1 cellular context compared by ENCODE assay signal in the genomic region with DNA sequence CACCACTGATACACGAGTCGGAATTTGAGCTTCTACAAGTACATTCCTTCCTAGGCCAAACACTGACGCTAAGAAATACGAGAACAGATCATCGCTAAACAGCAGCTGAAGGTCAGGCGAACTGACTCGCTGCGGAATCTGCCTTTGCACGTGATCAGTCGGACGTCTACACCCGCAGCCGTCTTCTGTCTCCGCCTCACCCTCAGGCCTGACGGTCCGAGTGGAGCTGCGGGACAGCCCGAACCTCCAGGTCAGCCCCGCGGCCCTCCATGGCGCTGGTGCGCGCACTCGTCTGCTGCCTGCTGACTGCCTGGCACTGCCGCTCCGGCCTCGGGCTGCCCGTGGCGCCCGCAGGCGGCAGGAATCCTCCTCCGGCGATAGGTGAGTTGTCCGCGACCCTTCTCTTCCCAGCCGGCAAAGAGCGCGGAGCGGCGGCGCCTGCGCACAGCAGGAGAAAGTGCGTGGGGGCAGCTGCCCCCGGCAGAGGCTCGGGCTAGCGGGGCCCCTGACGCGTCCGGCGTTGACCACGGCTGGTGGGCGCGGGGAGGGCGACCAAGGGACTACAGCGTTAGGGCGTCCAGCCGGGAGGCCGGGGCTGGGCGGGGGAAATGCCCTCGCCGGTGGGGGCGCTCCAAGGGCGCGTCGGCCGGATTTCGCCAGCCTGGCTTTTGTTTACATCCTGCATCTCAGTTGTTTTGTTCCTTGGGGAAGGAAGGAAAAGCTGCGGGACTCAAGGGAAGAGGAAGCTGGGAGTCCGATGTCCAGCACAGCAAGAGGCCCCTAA.
A peak's percentile ranks its signal among the peaks of the same experiment; 100 is the strongest.
TF ChIP-seq lines count a peak whose summit lies in the region.

A gene with protein sequence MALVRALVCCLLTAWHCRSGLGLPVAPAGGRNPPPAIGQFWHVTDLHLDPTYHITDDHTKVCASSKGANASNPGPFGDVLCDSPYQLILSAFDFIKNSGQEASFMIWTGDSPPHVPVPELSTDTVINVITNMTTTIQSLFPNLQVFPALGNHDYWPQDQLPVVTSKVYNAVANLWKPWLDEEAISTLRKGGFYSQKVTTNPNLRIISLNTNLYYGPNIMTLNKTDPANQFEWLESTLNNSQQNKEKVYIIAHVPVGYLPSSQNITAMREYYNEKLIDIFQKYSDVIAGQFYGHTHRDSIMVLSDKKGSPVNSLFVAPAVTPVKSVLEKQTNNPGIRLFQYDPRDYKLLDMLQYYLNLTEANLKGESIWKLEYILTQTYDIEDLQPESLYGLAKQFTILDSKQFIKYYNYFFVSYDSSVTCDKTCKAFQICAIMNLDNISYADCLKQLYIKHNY (plus strand): TSS at position 181 of the 784 bp plus-strand sequence. CDS start 89 bp downstream, at position 270.

TF ChIP-seq in HepG2, 621 proteins besides CTCF, POLR2A, EP300 and RAD21 (continues in another document):
- peak; percentile 96 for TF ChIP-seq TARDBP (CRISPR knock-in tag; IDR thresholded peaks at IDR 0.05)
- 0 out of 2 replicates have a peak, but pooled peaks have one; percentile 47 for TF ChIP-seq ZNF841 (CRISPR knock-in tag; IDR thresholded peaks at IDR 0.05; ENCODE audit: borderline replicate concordance)
- TF ChIP-seq GPN1 (CRISPR knock-in tag; IDR thresholded peaks at IDR 0.05; ENCODE audit: borderline replicate concordance) = no peak
- no peak for TF ChIP-seq PRPF4 (IDR thresholded peaks at IDR 0.05; ENCODE audit: low read depth, low read length, poor library complexity, severe bottlenecking)
- TF ChIP-seq, protein P1, sequence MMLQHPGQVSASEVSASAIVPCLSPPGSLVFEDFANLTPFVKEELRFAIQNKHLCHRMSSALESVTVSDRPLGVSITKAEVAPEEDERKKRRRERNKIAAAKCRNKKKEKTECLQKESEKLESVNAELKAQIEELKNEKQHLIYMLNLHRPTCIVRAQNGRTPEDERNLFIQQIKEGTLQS (CRISPR knock-in tag; IDR thresholded peaks at IDR 0.05) = peak; percentile 61; the same call in 1 of the 2 replicates
- TF ChIP-seq, protein P2, sequence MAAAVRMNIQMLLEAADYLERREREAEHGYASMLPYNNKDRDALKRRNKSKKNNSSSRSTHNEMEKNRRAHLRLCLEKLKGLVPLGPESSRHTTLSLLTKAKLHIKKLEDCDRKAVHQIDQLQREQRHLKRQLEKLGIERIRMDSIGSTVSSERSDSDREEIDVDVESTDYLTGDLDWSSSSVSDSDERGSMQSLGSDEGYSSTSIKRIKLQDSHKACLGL (CRISPR knock-in tag; IDR thresholded peaks at IDR 0.05) = peak; percentile 96
- TF ChIP-seq, protein P3, sequence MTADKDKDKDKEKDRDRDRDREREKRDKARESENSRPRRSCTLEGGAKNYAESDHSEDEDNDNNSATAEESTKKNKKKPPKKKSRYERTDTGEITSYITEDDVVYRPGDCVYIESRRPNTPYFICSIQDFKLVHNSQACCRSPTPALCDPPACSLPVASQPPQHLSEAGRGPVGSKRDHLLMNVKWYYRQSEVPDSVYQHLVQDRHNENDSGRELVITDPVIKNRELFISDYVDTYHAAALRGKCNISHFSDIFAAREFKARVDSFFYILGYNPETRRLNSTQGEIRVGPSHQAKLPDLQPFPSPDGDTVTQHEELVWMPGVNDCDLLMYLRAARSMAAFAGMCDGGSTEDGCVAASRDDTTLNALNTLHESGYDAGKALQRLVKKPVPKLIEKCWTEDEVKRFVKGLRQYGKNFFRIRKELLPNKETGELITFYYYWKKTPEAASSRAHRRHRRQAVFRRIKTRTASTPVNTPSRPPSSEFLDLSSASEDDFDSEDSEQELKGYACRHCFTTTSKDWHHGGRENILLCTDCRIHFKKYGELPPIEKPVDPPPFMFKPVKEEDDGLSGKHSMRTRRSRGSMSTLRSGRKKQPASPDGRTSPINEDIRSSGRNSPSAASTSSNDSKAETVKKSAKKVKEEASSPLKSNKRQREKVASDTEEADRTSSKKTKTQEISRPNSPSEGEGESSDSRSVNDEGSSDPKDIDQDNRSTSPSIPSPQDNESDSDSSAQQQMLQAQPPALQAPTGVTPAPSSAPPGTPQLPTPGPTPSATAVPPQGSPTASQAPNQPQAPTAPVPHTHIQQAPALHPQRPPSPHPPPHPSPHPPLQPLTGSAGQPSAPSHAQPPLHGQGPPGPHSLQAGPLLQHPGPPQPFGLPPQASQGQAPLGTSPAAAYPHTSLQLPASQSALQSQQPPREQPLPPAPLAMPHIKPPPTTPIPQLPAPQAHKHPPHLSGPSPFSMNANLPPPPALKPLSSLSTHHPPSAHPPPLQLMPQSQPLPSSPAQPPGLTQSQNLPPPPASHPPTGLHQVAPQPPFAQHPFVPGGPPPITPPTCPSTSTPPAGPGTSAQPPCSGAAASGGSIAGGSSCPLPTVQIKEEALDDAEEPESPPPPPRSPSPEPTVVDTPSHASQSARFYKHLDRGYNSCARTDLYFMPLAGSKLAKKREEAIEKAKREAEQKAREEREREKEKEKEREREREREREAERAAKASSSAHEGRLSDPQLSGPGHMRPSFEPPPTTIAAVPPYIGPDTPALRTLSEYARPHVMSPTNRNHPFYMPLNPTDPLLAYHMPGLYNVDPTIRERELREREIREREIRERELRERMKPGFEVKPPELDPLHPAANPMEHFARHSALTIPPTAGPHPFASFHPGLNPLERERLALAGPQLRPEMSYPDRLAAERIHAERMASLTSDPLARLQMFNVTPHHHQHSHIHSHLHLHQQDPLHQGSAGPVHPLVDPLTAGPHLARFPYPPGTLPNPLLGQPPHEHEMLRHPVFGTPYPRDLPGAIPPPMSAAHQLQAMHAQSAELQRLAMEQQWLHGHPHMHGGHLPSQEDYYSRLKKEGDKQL (CRISPR knock-in tag; IDR thresholded peaks at IDR 0.05; ENCODE audit: low read depth) = no peak
- peak; percentile 81 for TF ChIP-seq ZNF598 (CRISPR knock-in tag; IDR thresholded peaks at IDR 0.05; ENCODE audit: borderline replicate concordance)
- TF ChIP-seq NRL (CRISPR knock-in tag; IDR thresholded peaks at IDR 0.05; ENCODE audit: borderline replicate concordance) = peak; percentile 90; the same call in 1 of the 2 replicates
- TF ChIP-seq, protein P4, sequence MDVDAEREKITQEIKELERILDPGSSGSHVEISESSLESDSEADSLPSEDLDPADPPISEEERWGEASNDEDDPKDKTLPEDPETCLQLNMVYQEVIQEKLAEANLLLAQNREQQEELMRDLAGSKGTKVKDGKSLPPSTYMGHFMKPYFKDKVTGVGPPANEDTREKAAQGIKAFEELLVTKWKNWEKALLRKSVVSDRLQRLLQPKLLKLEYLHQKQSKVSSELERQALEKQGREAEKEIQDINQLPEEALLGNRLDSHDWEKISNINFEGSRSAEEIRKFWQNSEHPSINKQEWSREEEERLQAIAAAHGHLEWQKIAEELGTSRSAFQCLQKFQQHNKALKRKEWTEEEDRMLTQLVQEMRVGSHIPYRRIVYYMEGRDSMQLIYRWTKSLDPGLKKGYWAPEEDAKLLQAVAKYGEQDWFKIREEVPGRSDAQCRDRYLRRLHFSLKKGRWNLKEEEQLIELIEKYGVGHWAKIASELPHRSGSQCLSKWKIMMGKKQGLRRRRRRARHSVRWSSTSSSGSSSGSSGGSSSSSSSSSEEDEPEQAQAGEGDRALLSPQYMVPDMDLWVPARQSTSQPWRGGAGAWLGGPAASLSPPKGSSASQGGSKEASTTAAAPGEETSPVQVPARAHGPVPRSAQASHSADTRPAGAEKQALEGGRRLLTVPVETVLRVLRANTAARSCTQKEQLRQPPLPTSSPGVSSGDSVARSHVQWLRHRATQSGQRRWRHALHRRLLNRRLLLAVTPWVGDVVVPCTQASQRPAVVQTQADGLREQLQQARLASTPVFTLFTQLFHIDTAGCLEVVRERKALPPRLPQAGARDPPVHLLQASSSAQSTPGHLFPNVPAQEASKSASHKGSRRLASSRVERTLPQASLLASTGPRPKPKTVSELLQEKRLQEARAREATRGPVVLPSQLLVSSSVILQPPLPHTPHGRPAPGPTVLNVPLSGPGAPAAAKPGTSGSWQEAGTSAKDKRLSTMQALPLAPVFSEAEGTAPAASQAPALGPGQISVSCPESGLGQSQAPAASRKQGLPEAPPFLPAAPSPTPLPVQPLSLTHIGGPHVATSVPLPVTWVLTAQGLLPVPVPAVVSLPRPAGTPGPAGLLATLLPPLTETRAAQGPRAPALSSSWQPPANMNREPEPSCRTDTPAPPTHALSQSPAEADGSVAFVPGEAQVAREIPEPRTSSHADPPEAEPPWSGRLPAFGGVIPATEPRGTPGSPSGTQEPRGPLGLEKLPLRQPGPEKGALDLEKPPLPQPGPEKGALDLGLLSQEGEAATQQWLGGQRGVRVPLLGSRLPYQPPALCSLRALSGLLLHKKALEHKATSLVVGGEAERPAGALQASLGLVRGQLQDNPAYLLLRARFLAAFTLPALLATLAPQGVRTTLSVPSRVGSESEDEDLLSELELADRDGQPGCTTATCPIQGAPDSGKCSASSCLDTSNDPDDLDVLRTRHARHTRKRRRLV (CRISPR knock-in tag; IDR thresholded peaks at IDR 0.05) = no peak
- TF ChIP-seq SETDB1 (CRISPR knock-in tag; IDR thresholded peaks at IDR 0.05; ENCODE audit: borderline replicate concordance) = no peak
- peak; percentile 93 for TF ChIP-seq ARHGAP35 (CRISPR knock-in tag; IDR thresholded peaks at IDR 0.05; ENCODE audit: borderline replicate concordance)
- TF ChIP-seq RFX1 (IDR thresholded peaks at IDR 0.05) = no peak
- TF ChIP-seq, protein P5, sequence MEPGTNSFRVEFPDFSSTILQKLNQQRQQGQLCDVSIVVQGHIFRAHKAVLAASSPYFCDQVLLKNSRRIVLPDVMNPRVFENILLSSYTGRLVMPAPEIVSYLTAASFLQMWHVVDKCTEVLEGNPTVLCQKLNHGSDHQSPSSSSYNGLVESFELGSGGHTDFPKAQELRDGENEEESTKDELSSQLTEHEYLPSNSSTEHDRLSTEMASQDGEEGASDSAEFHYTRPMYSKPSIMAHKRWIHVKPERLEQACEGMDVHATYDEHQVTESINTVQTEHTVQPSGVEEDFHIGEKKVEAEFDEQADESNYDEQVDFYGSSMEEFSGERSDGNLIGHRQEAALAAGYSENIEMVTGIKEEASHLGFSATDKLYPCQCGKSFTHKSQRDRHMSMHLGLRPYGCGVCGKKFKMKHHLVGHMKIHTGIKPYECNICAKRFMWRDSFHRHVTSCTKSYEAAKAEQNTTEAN (CRISPR knock-in tag; conservative IDR thresholded peaks at IDR 0.05) = peak; percentile 89
- TF ChIP-seq, protein P6, sequence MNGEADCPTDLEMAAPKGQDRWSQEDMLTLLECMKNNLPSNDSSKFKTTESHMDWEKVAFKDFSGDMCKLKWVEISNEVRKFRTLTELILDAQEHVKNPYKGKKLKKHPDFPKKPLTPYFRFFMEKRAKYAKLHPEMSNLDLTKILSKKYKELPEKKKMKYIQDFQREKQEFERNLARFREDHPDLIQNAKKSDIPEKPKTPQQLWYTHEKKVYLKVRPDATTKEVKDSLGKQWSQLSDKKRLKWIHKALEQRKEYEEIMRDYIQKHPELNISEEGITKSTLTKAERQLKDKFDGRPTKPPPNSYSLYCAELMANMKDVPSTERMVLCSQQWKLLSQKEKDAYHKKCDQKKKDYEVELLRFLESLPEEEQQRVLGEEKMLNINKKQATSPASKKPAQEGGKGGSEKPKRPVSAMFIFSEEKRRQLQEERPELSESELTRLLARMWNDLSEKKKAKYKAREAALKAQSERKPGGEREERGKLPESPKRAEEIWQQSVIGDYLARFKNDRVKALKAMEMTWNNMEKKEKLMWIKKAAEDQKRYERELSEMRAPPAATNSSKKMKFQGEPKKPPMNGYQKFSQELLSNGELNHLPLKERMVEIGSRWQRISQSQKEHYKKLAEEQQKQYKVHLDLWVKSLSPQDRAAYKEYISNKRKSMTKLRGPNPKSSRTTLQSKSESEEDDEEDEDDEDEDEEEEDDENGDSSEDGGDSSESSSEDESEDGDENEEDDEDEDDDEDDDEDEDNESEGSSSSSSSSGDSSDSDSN (CRISPR knock-in tag; IDR thresholded peaks at IDR 0.05) = peak; percentile 99
- TF ChIP-seq, protein P7, sequence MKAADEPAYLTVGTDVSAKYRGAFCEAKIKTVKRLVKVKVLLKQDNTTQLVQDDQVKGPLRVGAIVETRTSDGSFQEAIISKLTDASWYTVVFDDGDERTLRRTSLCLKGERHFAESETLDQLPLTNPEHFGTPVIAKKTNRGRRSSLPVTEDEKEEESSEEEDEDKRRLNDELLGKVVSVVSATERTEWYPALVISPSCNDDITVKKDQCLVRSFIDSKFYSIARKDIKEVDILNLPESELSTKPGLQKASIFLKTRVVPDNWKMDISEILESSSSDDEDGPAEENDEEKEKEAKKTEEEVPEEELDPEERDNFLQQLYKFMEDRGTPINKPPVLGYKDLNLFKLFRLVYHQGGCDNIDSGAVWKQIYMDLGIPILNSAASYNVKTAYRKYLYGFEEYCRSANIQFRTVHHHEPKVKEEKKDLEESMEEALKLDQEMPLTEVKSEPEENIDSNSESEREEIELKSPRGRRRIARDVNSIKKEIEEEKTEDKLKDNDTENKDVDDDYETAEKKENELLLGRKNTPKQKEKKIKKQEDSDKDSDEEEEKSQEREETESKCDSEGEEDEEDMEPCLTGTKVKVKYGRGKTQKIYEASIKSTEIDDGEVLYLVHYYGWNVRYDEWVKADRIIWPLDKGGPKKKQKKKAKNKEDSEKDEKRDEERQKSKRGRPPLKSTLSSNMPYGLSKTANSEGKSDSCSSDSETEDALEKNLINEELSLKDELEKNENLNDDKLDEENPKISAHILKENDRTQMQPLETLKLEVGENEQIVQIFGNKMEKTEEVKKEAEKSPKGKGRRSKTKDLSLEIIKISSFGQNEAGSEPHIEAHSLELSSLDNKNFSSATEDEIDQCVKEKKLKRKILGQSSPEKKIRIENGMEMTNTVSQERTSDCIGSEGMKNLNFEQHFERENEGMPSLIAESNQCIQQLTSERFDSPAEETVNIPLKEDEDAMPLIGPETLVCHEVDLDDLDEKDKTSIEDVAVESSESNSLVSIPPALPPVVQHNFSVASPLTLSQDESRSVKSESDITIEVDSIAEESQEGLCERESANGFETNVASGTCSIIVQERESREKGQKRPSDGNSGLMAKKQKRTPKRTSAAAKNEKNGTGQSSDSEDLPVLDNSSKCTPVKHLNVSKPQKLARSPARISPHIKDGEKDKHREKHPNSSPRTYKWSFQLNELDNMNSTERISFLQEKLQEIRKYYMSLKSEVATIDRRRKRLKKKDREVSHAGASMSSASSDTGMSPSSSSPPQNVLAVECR (CRISPR knock-in tag; IDR thresholded peaks at IDR 0.05; ENCODE audit: borderline replicate concordance) = peak; percentile 89; the same call in 1 of the 2 replicates
- TF ChIP-seq ZNF282 (IDR thresholded peaks at IDR 0.05; ENCODE audit: partially characterized antibody) = no peak
- TF ChIP-seq ZNF775 (CRISPR knock-in tag; IDR thresholded peaks at IDR 0.05; ENCODE audit: borderline replicate concordance) = peak; percentile 85; the same call in 1 of the 2 replicates
- TF ChIP-seq RBFOX2 (IDR thresholded peaks at IDR 0.05; ENCODE audit: low read depth, low read length) = peak; percentile 94
- TF ChIP-seq EED (CRISPR knock-in tag; IDR thresholded peaks at IDR 0.05) = peak; percentile 92
- TF ChIP-seq, protein P8, sequence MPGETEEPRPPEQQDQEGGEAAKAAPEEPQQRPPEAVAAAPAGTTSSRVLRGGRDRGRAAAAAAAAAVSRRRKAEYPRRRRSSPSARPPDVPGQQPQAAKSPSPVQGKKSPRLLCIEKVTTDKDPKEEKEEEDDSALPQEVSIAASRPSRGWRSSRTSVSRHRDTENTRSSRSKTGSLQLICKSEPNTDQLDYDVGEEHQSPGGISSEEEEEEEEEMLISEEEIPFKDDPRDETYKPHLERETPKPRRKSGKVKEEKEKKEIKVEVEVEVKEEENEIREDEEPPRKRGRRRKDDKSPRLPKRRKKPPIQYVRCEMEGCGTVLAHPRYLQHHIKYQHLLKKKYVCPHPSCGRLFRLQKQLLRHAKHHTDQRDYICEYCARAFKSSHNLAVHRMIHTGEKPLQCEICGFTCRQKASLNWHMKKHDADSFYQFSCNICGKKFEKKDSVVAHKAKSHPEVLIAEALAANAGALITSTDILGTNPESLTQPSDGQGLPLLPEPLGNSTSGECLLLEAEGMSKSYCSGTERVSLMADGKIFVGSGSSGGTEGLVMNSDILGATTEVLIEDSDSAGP (CRISPR knock-in tag; IDR thresholded peaks at IDR 0.05; ENCODE audit: borderline replicate concordance) = peak; percentile 98
- TF ChIP-seq HNF4G (IDR thresholded peaks at IDR 0.05; ENCODE audit: borderline replicate concordance, low read depth, low read length) = no peak
- TF ChIP-seq HNF4G (CRISPR knock-in tag; IDR thresholded peaks at IDR 0.05; ENCODE audit: borderline replicate concordance, low read depth) = peak; percentile 90
- TF ChIP-seq ZMYM2 (CRISPR knock-in tag; IDR thresholded peaks at IDR 0.05) = peak; percentile 97
- TF ChIP-seq ATM (IDR thresholded peaks at IDR 0.05; ENCODE audit: borderline replicate concordance) = no peak
